1 cellular context compared by ENCODE assay signal in the genomic region with DNA sequence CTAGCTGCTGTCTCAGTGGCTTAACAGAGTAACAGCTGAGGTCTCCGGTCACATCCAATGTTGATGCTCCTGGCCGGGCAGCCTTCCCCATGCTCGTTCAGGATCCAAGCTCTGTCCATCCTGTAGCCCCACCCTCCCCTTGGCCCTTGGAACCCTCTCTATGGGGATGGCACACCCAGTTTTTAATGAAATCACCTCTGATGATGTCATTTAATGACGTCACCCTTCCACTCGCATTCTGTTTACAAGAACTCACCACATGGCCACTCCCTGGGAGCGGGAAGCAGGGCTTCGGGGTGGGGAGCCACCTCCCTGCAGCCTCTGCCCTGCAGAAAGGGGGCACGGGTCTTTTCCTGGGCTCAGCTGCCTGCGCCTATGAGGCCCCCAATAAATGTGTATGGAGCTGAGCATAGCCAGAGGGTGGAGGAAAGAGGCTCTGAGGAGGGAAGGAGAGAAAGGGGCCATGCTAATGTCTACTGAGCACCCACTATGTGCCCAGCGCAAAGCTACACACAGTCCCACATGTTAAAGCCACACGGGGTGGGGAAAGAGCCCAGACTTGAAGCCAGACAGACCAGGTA.
TF ChIP-seq lines count a peak whose summit lies in the region.

No MANE protein-coding gene starts in this region.

TF ChIP-seq in HepG2, 621 proteins besides CTCF, POLR2A, EP300 and RAD21 (continued from another document):
- TF ChIP-seq CREB1 (IDR thresholded peaks at IDR 0.05) (peak; percentile 96), CREB1 (CRISPR knock-in tag; IDR thresholded peaks at IDR 0.05) (no peak), ZNF343 (CRISPR knock-in tag; IDR thresholded peaks at IDR 0.05) (no peak), ZNF572 (CRISPR knock-in tag; IDR thresholded peaks at IDR 0.05) (no peak), TAF15 (IDR thresholded peaks at IDR 0.05; ENCODE audit: low read depth, low read length, poor library complexity, severe bottlenecking) (no peak), ATF7 (IDR thresholded peaks at IDR 0.05) (peak; percentile 99), ATF7 (CRISPR knock-in tag; IDR thresholded peaks at IDR 0.05) (no peak), ZNF136 (CRISPR knock-in tag; IDR thresholded peaks at IDR 0.05; ENCODE audit: low read depth) (no peak), ZNF496 (CRISPR knock-in tag; IDR thresholded peaks at IDR 0.05; ENCODE audit: insufficient replicate concordance) (no peak)
- TF ChIP-seq, protein P1, sequence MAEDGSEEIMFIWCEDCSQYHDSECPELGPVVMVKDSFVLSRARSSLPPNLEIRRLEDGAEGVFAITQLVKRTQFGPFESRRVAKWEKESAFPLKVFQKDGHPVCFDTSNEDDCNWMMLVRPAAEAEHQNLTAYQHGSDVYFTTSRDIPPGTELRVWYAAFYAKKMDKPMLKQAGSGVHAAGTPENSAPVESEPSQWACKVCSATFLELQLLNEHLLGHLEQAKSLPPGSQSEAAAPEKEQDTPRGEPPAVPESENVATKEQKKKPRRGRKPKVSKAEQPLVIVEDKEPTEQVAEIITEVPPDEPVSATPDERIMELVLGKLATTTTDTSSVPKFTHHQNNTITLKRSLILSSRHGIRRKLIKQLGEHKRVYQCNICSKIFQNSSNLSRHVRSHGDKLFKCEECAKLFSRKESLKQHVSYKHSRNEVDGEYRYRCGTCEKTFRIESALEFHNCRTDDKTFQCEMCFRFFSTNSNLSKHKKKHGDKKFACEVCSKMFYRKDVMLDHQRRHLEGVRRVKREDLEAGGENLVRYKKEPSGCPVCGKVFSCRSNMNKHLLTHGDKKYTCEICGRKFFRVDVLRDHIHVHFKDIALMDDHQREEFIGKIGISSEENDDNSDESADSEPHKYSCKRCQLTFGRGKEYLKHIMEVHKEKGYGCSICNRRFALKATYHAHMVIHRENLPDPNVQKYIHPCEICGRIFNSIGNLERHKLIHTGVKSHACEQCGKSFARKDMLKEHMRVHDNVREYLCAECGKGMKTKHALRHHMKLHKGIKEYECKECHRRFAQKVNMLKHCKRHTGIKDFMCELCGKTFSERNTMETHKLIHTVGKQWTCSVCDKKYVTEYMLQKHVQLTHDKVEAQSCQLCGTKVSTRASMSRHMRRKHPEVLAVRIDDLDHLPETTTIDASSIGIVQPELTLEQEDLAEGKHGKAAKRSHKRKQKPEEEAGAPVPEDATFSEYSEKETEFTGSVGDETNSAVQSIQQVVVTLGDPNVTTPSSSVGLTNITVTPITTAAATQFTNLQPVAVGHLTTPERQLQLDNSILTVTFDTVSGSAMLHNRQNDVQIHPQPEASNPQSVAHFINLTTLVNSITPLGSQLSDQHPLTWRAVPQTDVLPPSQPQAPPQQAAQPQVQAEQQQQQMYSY (CRISPR knock-in tag; IDR thresholded peaks at IDR 0.05), result no peak
- TF ChIP-seq, protein P2, sequence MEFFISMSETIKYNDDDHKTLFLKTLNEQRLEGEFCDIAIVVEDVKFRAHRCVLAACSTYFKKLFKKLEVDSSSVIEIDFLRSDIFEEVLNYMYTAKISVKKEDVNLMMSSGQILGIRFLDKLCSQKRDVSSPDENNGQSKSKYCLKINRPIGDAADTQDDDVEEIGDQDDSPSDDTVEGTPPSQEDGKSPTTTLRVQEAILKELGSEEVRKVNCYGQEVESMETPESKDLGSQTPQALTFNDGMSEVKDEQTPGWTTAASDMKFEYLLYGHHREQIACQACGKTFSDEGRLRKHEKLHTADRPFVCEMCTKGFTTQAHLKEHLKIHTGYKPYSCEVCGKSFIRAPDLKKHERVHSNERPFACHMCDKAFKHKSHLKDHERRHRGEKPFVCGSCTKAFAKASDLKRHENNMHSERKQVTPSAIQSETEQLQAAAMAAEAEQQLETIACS (CRISPR knock-in tag; IDR thresholded peaks at IDR 0.05), result no peak
- TF ChIP-seq, protein P3, sequence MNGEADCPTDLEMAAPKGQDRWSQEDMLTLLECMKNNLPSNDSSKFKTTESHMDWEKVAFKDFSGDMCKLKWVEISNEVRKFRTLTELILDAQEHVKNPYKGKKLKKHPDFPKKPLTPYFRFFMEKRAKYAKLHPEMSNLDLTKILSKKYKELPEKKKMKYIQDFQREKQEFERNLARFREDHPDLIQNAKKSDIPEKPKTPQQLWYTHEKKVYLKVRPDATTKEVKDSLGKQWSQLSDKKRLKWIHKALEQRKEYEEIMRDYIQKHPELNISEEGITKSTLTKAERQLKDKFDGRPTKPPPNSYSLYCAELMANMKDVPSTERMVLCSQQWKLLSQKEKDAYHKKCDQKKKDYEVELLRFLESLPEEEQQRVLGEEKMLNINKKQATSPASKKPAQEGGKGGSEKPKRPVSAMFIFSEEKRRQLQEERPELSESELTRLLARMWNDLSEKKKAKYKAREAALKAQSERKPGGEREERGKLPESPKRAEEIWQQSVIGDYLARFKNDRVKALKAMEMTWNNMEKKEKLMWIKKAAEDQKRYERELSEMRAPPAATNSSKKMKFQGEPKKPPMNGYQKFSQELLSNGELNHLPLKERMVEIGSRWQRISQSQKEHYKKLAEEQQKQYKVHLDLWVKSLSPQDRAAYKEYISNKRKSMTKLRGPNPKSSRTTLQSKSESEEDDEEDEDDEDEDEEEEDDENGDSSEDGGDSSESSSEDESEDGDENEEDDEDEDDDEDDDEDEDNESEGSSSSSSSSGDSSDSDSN (CRISPR knock-in tag; IDR thresholded peaks at IDR 0.05), result no peak
TF ChIP-seq in HepG2: peak in this region for 2.
